ENCODE assay signal across 12 cellular contexts in the genomic region with DNA sequence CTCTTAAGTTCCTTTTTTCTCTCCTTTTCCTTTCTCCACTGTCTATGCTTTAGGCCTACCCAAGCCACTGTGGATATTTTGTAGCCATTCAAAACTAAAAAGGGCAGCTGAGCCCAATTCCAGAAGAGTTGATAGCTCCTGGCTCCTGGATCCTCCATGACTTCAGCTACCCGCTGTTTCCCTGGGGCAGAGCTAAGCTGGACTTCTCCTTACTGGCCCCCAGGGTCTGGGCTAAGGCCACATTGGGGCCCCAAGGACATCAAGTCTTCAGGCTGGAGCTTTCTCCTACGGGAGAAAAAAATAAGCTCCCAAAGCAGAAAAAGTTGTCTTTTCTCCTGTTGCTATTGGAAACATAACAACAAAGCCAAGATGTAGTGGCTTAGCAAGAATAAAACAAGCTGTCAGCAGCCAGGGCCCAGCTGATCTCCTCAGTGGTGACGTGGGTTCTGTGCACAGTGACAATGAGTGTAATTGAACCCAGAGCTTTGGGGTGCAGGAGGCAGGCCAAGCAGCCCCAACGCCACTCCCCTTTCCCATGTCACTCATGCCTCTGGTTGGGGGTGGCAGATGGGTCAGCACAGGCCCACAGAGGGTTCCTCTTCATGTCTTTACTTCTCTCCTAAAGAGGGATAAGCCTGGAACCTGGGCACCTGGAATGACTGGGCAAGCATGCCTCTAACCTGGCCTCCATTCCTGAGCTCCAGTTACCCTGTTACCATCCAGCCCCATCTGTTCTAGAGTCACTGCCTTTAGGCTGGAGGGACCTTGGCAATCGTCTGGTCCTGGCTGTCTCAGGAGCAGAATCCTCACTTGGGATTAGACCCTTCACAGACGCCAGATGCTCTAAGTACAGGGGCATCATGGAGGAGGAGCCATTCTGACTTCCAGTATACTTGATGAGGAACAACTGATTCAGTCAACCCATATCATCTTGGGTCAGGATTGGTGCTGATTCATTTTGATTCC.
DNase-seq lines count a peak whose midpoint lies in the region; ATAC-seq and TF ChIP-seq lines count a peak whose summit lies in the region.
"Had no signal": no experiment of that assay in that cellular context is flagged by ENCODE, and none has a peak within 500 bp of the region (broad histone marks: within the 10 kb centered on the region; RNA-seq: fewer than 3 reads in every experiment).

No MANE protein-coding gene starts in this region.

- H3K9me3 ChIP-seq in Peyer's patch, result peaks cover 0 to 17% (median 5%) of the 10 kb centered on the region in 4 donors
- no peaks in the 10 kb centered on the region for H3K9me3 ChIP-seq in parathyroid adenoma (ENCODE audit: control insufficient read depth, low read length)
- peaks cover 13% of the 10 kb centered on the region for H3K9me3 ChIP-seq in PC-3 (ENCODE audit: low read length)

- BruUV-seq in PC-3 (replicated peaks; lab: Mats Ljungman, UMichigan), result no TSS peak

- intact Hi-C loops in PC-3 (cut with micrococcal nuclease), result no loop called here

- TF ChIP-seq POLR2A in Peyer's patch (IDR thresholded peaks at IDR 0.05), result no peak

- no peak for TF ChIP-seq CTCF in Peyer's patch (IDR thresholded peaks at IDR 0.05)
- TF ChIP-seq CTCF in fibroblast of villous mesenchyme (IDR thresholded peaks at IDR 0.05; ENCODE audit: insufficient read depth, low read depth, low read length), result no peak
- TF ChIP-seq CTCF in parathyroid adenoma (IDR thresholded peaks at IDR 0.05), result no peak
- no peak for TF ChIP-seq CTCF in PC-3 (conservative IDR thresholded peaks at IDR 0.05; ENCODE audit: low read depth, low read length)

- ATAC-seq in PC-3, result no peak

- H3K4me1 ChIP-seq in Peyer's patch (no peaks in the 10 kb centered on the region), parathyroid adenoma (peaks cover 24% of the 10 kb centered on the region), PC-3 (ENCODE audit: insufficient read depth, low read length) (peaks cover 14% of the 10 kb centered on the region)

- H3K27me3 ChIP-seq in Peyer's patch, result no peaks in the 10 kb centered on the region
- H3K27me3 ChIP-seq in parathyroid adenoma (ENCODE audit: control insufficient read depth, insufficient read depth, low read length), result no peaks in the 10 kb centered on the region
- no peaks in the 10 kb centered on the region for H3K27me3 ChIP-seq in PC-3 (ENCODE audit: low read length)
- H3K27me3 ChIP-seq: BLaER1 treated with 17β-estradiol and CSF1 and Interleukin-3, amounts not matched to agents 10 nM and 100 nM had no signal

- H3K36me3 ChIP-seq in Peyer's patch, result no peaks in the 10 kb centered on the region
- no peaks in the 10 kb centered on the region for H3K36me3 ChIP-seq in parathyroid adenoma (ENCODE audit: control insufficient read depth, insufficient read depth, low read length)
- H3K36me3 ChIP-seq in PC-3 (ENCODE audit: low read depth, low read length), result peaks cover 3% of the 10 kb centered on the region; the same call in 1 of the 2 replicates

- H2AFZ ChIP-seq in parathyroid adenoma (peak overlapping the region; percentile 2), PC-3 (ENCODE audit: low read length) (no peak overlapping the region)

- no peaks in the 10 kb centered on the region for H3F3A ChIP-seq in PC-3 (ENCODE audit: low read length, unreplicated experiment)

- H3K4me2 ChIP-seq in parathyroid adenoma (ENCODE audit: low read length) (no peak overlapping the region), PC-3 (ENCODE audit: low read length) (no peak overlapping the region)

- H3K9me2 ChIP-seq in PC-3 (replicated peaks; ENCODE audit: low read length), result no peaks in the 10 kb centered on the region

- H3K27ac ChIP-seq in Peyer's patch (peak overlapping the region in 3 of 4 donors; percentile 34 to 70 (median 65)), parathyroid adenoma (peak overlapping the region; percentile 30), PC-3 (ENCODE audit: low read length) (no peak overlapping the region)
- H3K27ac ChIP-seq: HL-60 had no signal

- DNase-seq in AG08395 (ENCODE audit: low spot score) (peak; percentile 79), Peyer's patch (peak in 1 of 3 donors; percentile 57), fibroblast of villous mesenchyme (ENCODE audit: low read depth) (peak; percentile 71), NCI-H1105 treated with DMSO at 0.1 percent for 48 hours (lab: John Stamatoyannopoulos, UW) (no peak), PC-3 (no peak), T-helper 9 cell (no peak)
- DNase-seq in activated CD4-positive, alpha-beta T cell treated with anti-CD3 and anti-CD28 coated beads, Interleukin-2, amount 50 U/mL, for 48 hours, result no peak
- DNase-seq: NCI-H2227 treated with DMSO at 0.1 percent for 48 hours, nephron progenitor cell had no signal

- POLR2A ChIA-PET in PC-3 (lab: Charles Lee; ENCODE audit: unreplicated experiment), result no interaction called here

- H3K9ac ChIP-seq in parathyroid adenoma (no peak overlapping the region), PC-3 (ENCODE audit: low read length) (no peak overlapping the region)

- no peaks in the 10 kb centered on the region for H3K79me2 ChIP-seq in parathyroid adenoma
- H3K79me2 ChIP-seq in PC-3 (ENCODE audit: low read length), result no peaks in the 10 kb centered on the region

- CTCF ChIA-PET in PC-3 (lab: Charles Lee), result no interaction called here

- no peaks in the 10 kb centered on the region for H4K20me1 ChIP-seq in PC-3 (ENCODE audit: low read length)
- H4K20me1 ChIP-seq: BLaER1 treated with 17β-estradiol and CSF1 and Interleukin-3, amounts not matched to agents 10 nM and 100 nM had no signal

- H3K4me3 ChIP-seq in Peyer's patch (no peak overlapping the region), fibroblast of villous mesenchyme (ENCODE audit: low read depth, low read length) (no peak overlapping the region), parathyroid adenoma (ENCODE audit: low read depth, low read length) (no peak overlapping the region), PC-3 (ENCODE audit: low read length) (no peak overlapping the region)
- H3K4me3 ChIP-seq: BLaER1 treated with 17β-estradiol and CSF1 and Interleukin-3, amounts not matched to agents 10 nM and 100 nM had no signal

Comparison
In these comparisons a context has a peak if more than half of its experiments do, and no peak if none do; other contexts are left out.
1. DNase-seq: peak in AG08395 (single experiment) and fibroblast of villous mesenchyme (single experiment); none in NCI-H1105 treated with DMSO at 0.1 percent for 48 hours (single experiment), PC-3 (single experiment), T-helper 9 cell (single experiment) and activated CD4-positive, alpha-beta T cell treated with anti-CD3 and anti-CD28 coated beads, Interleukin-2, amount 50 U/mL, for 48 hours (0 of 2).